10 cellular contexts compared by ENCODE assay signal in the genomic region with DNA sequence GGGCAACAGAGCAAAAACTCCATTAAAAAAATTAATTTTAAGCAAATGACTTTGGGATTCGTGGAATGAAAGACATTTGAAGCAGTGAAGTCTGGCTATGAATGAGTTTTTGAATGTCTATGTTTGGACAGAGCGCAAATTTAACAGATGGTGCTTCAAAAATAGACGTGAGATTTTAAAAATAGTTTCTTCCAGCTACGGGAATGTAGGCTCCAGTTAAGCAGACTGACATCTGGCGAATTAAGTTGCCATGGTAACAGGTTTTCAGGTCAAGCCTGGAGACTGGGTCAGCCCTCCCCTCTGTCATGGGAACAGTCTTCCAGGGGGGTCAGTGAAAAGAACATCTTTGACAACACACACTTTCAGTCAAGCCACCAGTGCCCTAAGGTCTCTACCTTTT.
DNase-seq lines count a peak whose midpoint lies in the region; ATAC-seq lines count a peak whose summit lies in the region.
"Had no signal": no experiment of that assay in that cellular context is flagged by ENCODE, and none has a peak within 500 bp of the region (broad histone marks: within the 10 kb centered on the region; RNA-seq: fewer than 3 reads in every experiment).

No MANE protein-coding gene starts in this region.

- H3K4me1 ChIP-seq in muscle layer of duodenum (ENCODE audit: control insufficient read depth in 1 of 2, insufficient read depth in 2 of 2, low read length in 2 of 2) (peaks cover 5 to 33% of the 10 kb centered on the region in 2 donors), aorta (ENCODE audit: control insufficient read depth in 1 of 2, insufficient read depth in 2 of 2, low read length in 2 of 2) (peaks cover 2 to 3% of the 10 kb centered on the region in 2 donors)

- H3K27ac ChIP-seq in muscle layer of duodenum (ENCODE audit: low read length) (peak overlapping the region; percentile 64), aorta (ENCODE audit: low read depth in 1 of 2, low read length in 2 of 2) (peak overlapping the region in 1 of 2 donors; percentile 78)

- H3K9me3 ChIP-seq in muscle layer of duodenum (ENCODE audit: control insufficient read depth in 1 of 2, low read length in 2 of 2) (no peaks in the 10 kb centered on the region), aorta (ENCODE audit: control insufficient read depth, low read length) (no peaks in the 10 kb centered on the region)

- H3K4me3 ChIP-seq in muscle layer of duodenum (ENCODE audit: low read depth in 1 of 2, low read length in 2 of 2) (no peak overlapping the region), aorta (ENCODE audit: low read length in 2 of 2) (no peak overlapping the region)

- H3K27me3 ChIP-seq in muscle layer of duodenum (ENCODE audit: low read depth, low read length) (no peaks in the 10 kb centered on the region), aorta (ENCODE audit: control insufficient read depth in 1 of 2, insufficient read depth in 2 of 2, low read length in 1 of 2) (no peaks in the 10 kb centered on the region)

- DNase-seq in Right ventricle myocardium inferior (ENCODE audit: missing footprints): no peak
- DNase-seq in cardiac septum (ENCODE audit: low spot score): no peak
- peak; percentile 66 for DNase-seq in fibroblast of gingiva (ENCODE audit: low read depth)
- no peak for DNase-seq in aorta
- DNase-seq in activated CD8-positive, alpha-beta memory T cell treated with anti-CD3 and anti-CD28 coated beads for 24 hours: no peak
- DNase-seq: activated CD4-positive, alpha-beta T cell treated with anti-CD3 and anti-CD28 coated beads, Interleukin-2, amount 50 U/mL, for 4 hours; Karpas-422 had no signal

- ATAC-seq in Right ventricle myocardium inferior: peak; percentile 67
- ATAC-seq in aorta (ENCODE audit: low FRiP score): peak; percentile 71
- no peak for ATAC-seq in GM18868 (IDR thresholded peaks at IDR 0.05; ENCODE audit: unreplicated experiment)
- ATAC-seq in GM18498 (IDR thresholded peaks at IDR 0.05; ENCODE audit: unreplicated experiment): no peak

- intact Hi-C loops in Right ventricle myocardium inferior (cut with DNase I) (no loop called here), cardiac septum (cut with DNase I) (no loop called here), aorta (cut with DNase I) (loop anchor here (2.0 to 5.0 kb wide), 2 partner anchors 37 to 62 kb away; a partner anchor contains a TSS)

- H3K36me3 ChIP-seq in muscle layer of duodenum (ENCODE audit: control insufficient read depth in 1 of 2, insufficient read depth in 2 of 2, low read length in 2 of 2): peaks cover 2 to 9% of the 10 kb centered on the region in 2 donors
- no peaks in the 10 kb centered on the region for H3K36me3 ChIP-seq in aorta (ENCODE audit: control insufficient read depth in 1 of 2, insufficient read depth in 2 of 2, low read length in 1 of 2)

- 5 to 9% methylated on average over 5 of the region's 5 CpGs for WGBS in aorta, 2 donors

Comparison
In these comparisons a context has a peak if more than half of its experiments do, and no peak if none do; other contexts are left out.
1. ATAC-seq: peak in Right ventricle myocardium inferior (single experiment) and aorta (single experiment); none in GM18868 (single experiment) and GM18498 (single experiment).
2. intact Hi-C loops: an anchor here in aorta (2.0 to 5.0 kb wide); none called in Right ventricle myocardium inferior and cardiac septum.